In the genomic region with DNA sequence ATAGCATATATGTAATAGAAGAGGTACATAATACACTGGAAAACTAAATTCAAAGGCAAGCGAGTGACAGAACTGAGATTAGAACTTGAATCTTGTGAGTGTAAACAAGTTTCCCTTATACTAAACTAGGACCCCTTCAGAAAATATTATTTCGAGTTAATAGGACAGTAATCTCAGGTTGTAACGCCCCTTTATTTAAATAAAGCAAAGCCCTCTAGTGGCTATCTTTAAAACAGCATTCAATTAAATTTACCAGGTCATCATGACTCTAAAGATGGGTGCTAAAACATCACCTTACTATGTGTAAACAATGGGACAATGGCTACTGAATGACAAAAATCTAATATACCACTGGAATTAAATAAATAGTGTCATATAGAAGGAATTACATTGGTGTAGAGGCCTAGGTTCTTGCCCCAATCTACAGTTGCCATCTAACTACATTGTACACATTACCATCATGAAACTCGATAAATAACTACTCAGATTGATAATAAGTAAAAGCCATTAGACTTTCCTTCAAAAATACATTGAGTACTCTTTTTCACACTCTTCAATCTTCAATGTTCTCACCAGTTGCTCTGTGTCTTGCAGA, we compare ENCODE assay signal across 8 cellular contexts.
DNase-seq lines count a peak whose midpoint lies in the region; ATAC-seq and TF ChIP-seq lines count a peak whose summit lies in the region.
"Had no signal": no experiment of that assay in that cellular context is flagged by ENCODE, and none has a peak within 500 bp of the region (broad histone marks: within the 10 kb centered on the region; RNA-seq: fewer than 3 reads in every experiment).

No MANE protein-coding gene starts in this region.

- no peaks in the 10 kb centered on the region for H3K27me3 Mint-ChIP-seq in neural crest cell (ENCODE audit: low read depth)

- H3K4me3 Mint-ChIP-seq in neural crest cell: no peak overlapping the region

- peak; percentile 51 for TF ChIP-seq CTCF in GM12864 (IDR thresholded peaks at IDR 0.05; ENCODE audit: low read depth, low read length, missing control alignments)
- peak; percentile 63 for TF ChIP-seq CTCF in astrocyte of the spinal cord (IDR thresholded peaks at IDR 0.05; ENCODE audit: low read depth, low read length)
- TF ChIP-seq CTCF in neural crest cell (conservative IDR thresholded peaks at IDR 0.05): peak; percentile 72

- H3K4me3 ChIP-seq in GM12864 (ENCODE audit: low read depth, low read length): no peak overlapping the region
- no peak overlapping the region for H3K4me3 ChIP-seq in astrocyte of the spinal cord (ENCODE audit: low read depth, low read length)

- DNase-seq in GM12864 (ENCODE audit: low read depth): no peak
- DNase-seq in HuH-7.5 (ENCODE audit: low spot score): peak; percentile 6
- DNase-seq in astrocyte of the spinal cord (ENCODE audit: low read depth, low spot score): peak; percentile 25
- no peak for DNase-seq in neural crest cell (ENCODE audit: low read depth, low spot score)
- no peak for DNase-seq in amniotic stem cell (lab: John Stamatoyannopoulos, UW)
- DNase-seq: cortex of kidney had no signal

- ATAC-seq in HG02571 (IDR thresholded peaks at IDR 0.05; ENCODE audit: unreplicated experiment) (no peak), GM18909 (IDR thresholded peaks at IDR 0.05; ENCODE audit: poor library complexity, unreplicated experiment) (no peak)

- H3K4me1 Mint-ChIP-seq in neural crest cell: no peaks in the 10 kb centered on the region

- H3K9me3 Mint-ChIP-seq in neural crest cell: no peaks in the 10 kb centered on the region

- no peak overlapping the region for H3K27ac Mint-ChIP-seq in neural crest cell (ENCODE audit: unreplicated experiment)

- no peaks in the 10 kb centered on the region for H3K36me3 Mint-ChIP-seq in neural crest cell (ENCODE audit: low read depth)

- in situ Hi-C loops in astrocyte of the spinal cord (cut with HindIII; ENCODE audit: low sequenced_read_pairs): no loop called here

Comparison
In these comparisons a context has a peak if more than half of its experiments do, and no peak if none do; other contexts are left out.
1. DNase-seq: peak in HuH-7.5 (single experiment) and astrocyte of the spinal cord (single experiment); none in GM12864 (single experiment), neural crest cell (single experiment) and amniotic stem cell (single experiment).
2. Peak in every context shown above with its lines, with median percentiles within 50 percentile points of each other: CTCF ChIP-seq.